In genomic region chr17:64685705-64686104, GRCh38 we compare ENCODE assay signal across 15 cellular contexts. TPM values are rescaled to one million over a fixed set of nuclear protein-coding genes. Genes with fewer than 3 reads are reported as not detected.
DNase-seq lines count a peak whose midpoint lies in the region; ATAC-seq and TF ChIP-seq lines count a peak whose summit lies in the region.
"Had no signal": no experiment of that assay in that cellular context is flagged by ENCODE, and none has a peak within 500 bp of the region (broad histone marks: within the 10 kb centered on the region; RNA-seq: fewer than 3 reads in every experiment).

No MANE protein-coding gene starts in this region.

- H3K27me3 Mint-ChIP-seq in HFFc6 (ENCODE audit: insufficient read depth), result peaks cover 3% of the 10 kb centered on the region
- H3K27me3 Mint-ChIP-seq: CD4-positive, alpha-beta memory T cell had no signal

- peaks cover 13% of the 10 kb centered on the region for H3K36me3 Mint-ChIP-seq in HFFc6 (ENCODE audit: low read depth)
- H3K36me3 Mint-ChIP-seq: CD4-positive, alpha-beta memory T cell; IgD-negative memory B cell had no signal

- intact Hi-C loops in sciatic nerve (cut with DNase I), result no loop called here

- TF ChIP-seq CTCF in HFFc6 (IDR thresholded peaks at IDR 0.05), result no peak
- TF ChIP-seq CTCF in foreskin fibroblast (IDR thresholded peaks at IDR 0.05; ENCODE audit: low read depth, low read length), result no peak

- no peak overlapping the region for H3K4me3 ChIP-seq in foreskin fibroblast (ENCODE audit: low read depth in 1 of 2, low read length in 2 of 2)
- H3K4me3 ChIP-seq: HAP-1, SJSA1 had no signal

- no peak for DNase-seq in HFFc6
- DNase-seq in NCI-H187 (lab: John Stamatoyannopoulos, UW), result peak; percentile 32 to 40
- peak; percentile 20 for DNase-seq in NCI-H510A (lab: John Stamatoyannopoulos, UW)
- peak; percentile 32 for DNase-seq in iPS-NIHi11 (ENCODE audit: low spot score)
- DNase-seq in sciatic nerve (ENCODE audit: low spot score), result no peak
- DNase-seq in erythroblast (lab: John Stamatoyannopoulos, UW), result no peak
- no peak for DNase-seq in foreskin fibroblast
- no peak for DNase-seq in UCSD-AML1 (lab: John Stamatoyannopoulos, UW; ENCODE audit: unreplicated experiment)
- DNase-seq: BE2C; CD4-positive, alpha-beta memory T cell; NCI-H2029; NCI-H446 treated with DMSO at 0.1 percent for 48 hours had no signal

- no peak for TF ChIP-seq POLR2A in erythroblast (IDR thresholded peaks at IDR 0.05; ENCODE audit: low read length)

- peak overlapping the region; percentile 96 for H3K27ac Mint-ChIP-seq in HFFc6
- H3K27ac Mint-ChIP-seq: CD4-positive, alpha-beta memory T cell; IgD-negative memory B cell had no signal

- ATAC-seq in sciatic nerve, result no peak

- no peaks in the 10 kb centered on the region for H3K9me3 Mint-ChIP-seq in HFFc6
- H3K9me3 Mint-ChIP-seq: CD4-positive, alpha-beta memory T cell; IgD-negative memory B cell had no signal

- no peak overlapping the region for H3K4me3 Mint-ChIP-seq in HFFc6
- H3K4me3 Mint-ChIP-seq: CD4-positive, alpha-beta memory T cell; IgD-negative memory B cell had no signal

- peaks cover 73% of the 10 kb centered on the region for H3K4me1 Mint-ChIP-seq in HFFc6 (ENCODE audit: low read depth)
- H3K4me1 Mint-ChIP-seq: CD4-positive, alpha-beta memory T cell had no signal

RNA-seq across cellular contexts. Expression of gene SMURF2, which starts 23.6 kb away (rescaled TPM):
- total RNA-seq in HFFc6 (2021; fragmentation: NEBNext Ultra II Directional; extraction: Animal tissue kit (Norgen Biotek cat#: 25700)), result 100 to 1,000 TPM in 3 of 6 experiments, 10 to 100 TPM in 3; 92.5 to 206 (median 99.1) TPM
- 29.8 TPM for total RNA-seq in sciatic nerve

Comparison
In these comparisons a context has a peak if more than half of its experiments do, and no peak if none do; other contexts are left out.
1. DNase-seq: peak in NCI-H187 (2 of 2), NCI-H510A (single experiment) and iPS-NIHi11 (single experiment); none in HFFc6 (single experiment), sciatic nerve (single experiment), erythroblast (0 of 2), foreskin fibroblast (0 of 2) and UCSD-AML1 (single experiment).